Comparison of ENCODE assay signal across 13 cellular contexts in the genomic region with DNA sequence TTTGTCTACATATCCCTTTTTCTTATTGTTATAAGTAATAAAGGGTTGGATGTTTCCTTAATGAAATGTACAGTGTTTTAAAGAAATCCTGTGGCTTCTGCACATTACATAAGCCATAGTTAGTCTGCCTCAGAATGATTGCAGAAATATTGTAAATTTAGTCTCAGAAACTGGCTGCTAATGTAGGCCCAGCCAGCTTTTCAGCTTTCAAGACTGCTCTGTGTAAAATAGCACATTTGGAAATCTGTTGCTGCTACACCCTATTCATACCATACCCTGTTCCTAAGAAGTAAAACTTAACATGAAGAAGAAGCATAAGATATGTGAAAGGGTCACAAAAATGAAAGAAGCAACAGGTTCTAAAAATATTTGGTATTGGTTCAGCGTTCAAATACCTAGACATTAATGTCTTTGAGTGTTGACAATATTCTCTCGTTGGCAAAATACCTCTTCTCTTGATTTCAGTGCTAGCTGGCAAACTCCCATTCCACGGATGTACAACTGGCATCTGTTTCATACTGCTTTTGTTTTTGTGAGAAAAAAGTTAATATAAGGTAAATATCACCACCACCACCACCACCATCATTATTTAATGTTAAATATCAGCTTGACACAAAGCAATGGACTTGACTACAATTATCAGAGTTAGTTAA. TPM values are rescaled to one million over a fixed set of nuclear protein-coding genes. Genes with fewer than 3 reads are reported as not detected.
DNase-seq lines count a peak whose midpoint lies in the region; ATAC-seq and TF ChIP-seq lines count a peak whose summit lies in the region.
"Had no signal": no experiment of that assay in that cellular context is flagged by ENCODE, and none has a peak within 500 bp of the region (broad histone marks: within the 10 kb centered on the region; RNA-seq: fewer than 3 reads in every experiment).

No MANE protein-coding gene starts in this region.

- H3K27me3 ChIP-seq in OCI-LY3 (ENCODE audit: low read depth, low read length) (peaks cover 23% of the 10 kb centered on the region), lower lobe of right lung (ENCODE audit: low read depth) (no peaks in the 10 kb centered on the region), heart right ventricle (peaks cover 0 to 29% (median 0%) of the 10 kb centered on the region in 7 donors)

- H3K4me3 ChIP-seq in OCI-LY3 (ENCODE audit: low read length) (no peak overlapping the region), lower lobe of right lung (no peak overlapping the region), heart right ventricle (no peak overlapping the region)

- ATAC-seq in GM19468 (IDR thresholded peaks at IDR 0.05; ENCODE audit: extremely low read depth, unreplicated experiment) (peak; percentile 8), HG02973 (IDR thresholded peaks at IDR 0.05; ENCODE audit: unreplicated experiment) (peak; percentile 42), lower lobe of right lung (no peak), heart right ventricle (no peak)

- POLR2A ChIA-PET in HEK293T (lab: Yijun Ruan, JAX): interaction anchor here (1.2 kb wide), 1 partner anchor 21 kb away, joined by 4 read pairs; a partner anchor contains a TSS

- H3K27ac ChIP-seq in OCI-LY3 (ENCODE audit: low read length) (no peak overlapping the region), lower lobe of right lung (no peak overlapping the region), heart right ventricle (no peak overlapping the region)
- H3K27ac ChIP-seq: epithelial cell of prostate, neutrophil had no signal

- H3K4me1 ChIP-seq in OCI-LY3 (ENCODE audit: low read length) (peaks cover 18% of the 10 kb centered on the region), lower lobe of right lung (no peaks in the 10 kb centered on the region), heart right ventricle (peaks cover 0 to 9% (median 5%) of the 10 kb centered on the region in 9 donors)

- CTCF ChIA-PET in HEK293T (lab: Yijun Ruan, JAX): no interaction called here

- no peaks in the 10 kb centered on the region for H4K20me1 ChIP-seq in OCI-LY3 (ENCODE audit: insufficient read depth, low read length)

- WGBS in heart right ventricle, 2 donors: 47% methylated on average over 3 of the region's 3 CpGs

- peak overlapping the region; percentile 13 for H3K4me2 ChIP-seq in OCI-LY3 (ENCODE audit: low read length)

- H3K36me3 ChIP-seq in OCI-LY3 (replicated peaks; ENCODE audit: low read depth, low read length): no peaks in the 10 kb centered on the region
- H3K36me3 ChIP-seq in lower lobe of right lung: no peaks in the 10 kb centered on the region
- H3K36me3 ChIP-seq in heart right ventricle: no peaks in the 10 kb centered on the region
- H3K36me3 ChIP-seq: neutrophil had no signal

- H3K79me2 ChIP-seq in OCI-LY3 (ENCODE audit: low read length): no peaks in the 10 kb centered on the region

- no peaks in the 10 kb centered on the region for H3K9me3 ChIP-seq in OCI-LY3 (ENCODE audit: insufficient read depth, low read length)
- no peaks in the 10 kb centered on the region for H3K9me3 ChIP-seq in lower lobe of right lung
- no peaks in the 10 kb centered on the region for H3K9me3 ChIP-seq in heart right ventricle
- H3K9me3 ChIP-seq: neutrophil had no signal

- intact Hi-C loops in lower lobe of right lung (cut with DNase I): no loop called here
- intact Hi-C loops in heart right ventricle (cut with DNase I): no loop called here

- no peak overlapping the region for H2AFZ ChIP-seq in OCI-LY3 (ENCODE audit: low read depth, low read length)

- peak; percentile 21 for DNase-seq in Ammon's horn (ENCODE audit: low spot score)
- no peak for DNase-seq in OCI-M1 (lab: John Stamatoyannopoulos, UW)
- DNase-seq in lower lobe of right lung: no peak
- DNase-seq in HEK293T (ENCODE audit: extremely low spot score): no peak
- DNase-seq in heart right ventricle: no peak
- DNase-seq: ACHN; activated CD4-positive, alpha-beta T cell treated with anti-CD3 and anti-CD28 coated beads, Interleukin-2, amount 50 U/mL, for 48 hours; H7 had no signal

- H3K9ac ChIP-seq in OCI-LY3 (ENCODE audit: low read length): no peak overlapping the region

- TF ChIP-seq CTCF in OCI-LY3 (IDR thresholded peaks at IDR 0.05; ENCODE audit: low read depth, low read length) (no peak), lower lobe of right lung (IDR thresholded peaks at IDR 0.05) (no peak), heart right ventricle (IDR thresholded peaks at IDR 0.05) (no peak)

TF ChIP-seq in HEK293T, 16 proteins besides CTCF, POLR2A, EP300 and RAD21:
- no peak for TF ChIP-seq CTBP1 (IDR thresholded peaks at IDR 0.05; ENCODE audit: borderline replicate concordance)
- no peak for TF ChIP-seq LEF1 (IDR thresholded peaks at IDR 0.05; ENCODE audit: borderline replicate concordance)
- TF ChIP-seq, protein P1, sequence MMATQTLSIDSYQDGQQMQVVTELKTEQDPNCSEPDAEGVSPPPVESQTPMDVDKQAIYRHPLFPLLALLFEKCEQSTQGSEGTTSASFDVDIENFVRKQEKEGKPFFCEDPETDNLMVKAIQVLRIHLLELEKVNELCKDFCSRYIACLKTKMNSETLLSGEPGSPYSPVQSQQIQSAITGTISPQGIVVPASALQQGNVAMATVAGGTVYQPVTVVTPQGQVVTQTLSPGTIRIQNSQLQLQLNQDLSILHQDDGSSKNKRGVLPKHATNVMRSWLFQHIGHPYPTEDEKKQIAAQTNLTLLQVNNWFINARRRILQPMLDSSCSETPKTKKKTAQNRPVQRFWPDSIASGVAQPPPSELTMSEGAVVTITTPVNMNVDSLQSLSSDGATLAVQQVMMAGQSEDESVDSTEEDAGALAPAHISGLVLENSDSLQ (IDR thresholded peaks at IDR 0.05): no peak
- TF ChIP-seq ARNT (IDR thresholded peaks at IDR 0.05): no peak
- no peak for TF ChIP-seq NFRKB (IDR thresholded peaks at IDR 0.05)
- no peak for TF ChIP-seq L3MBTL2 (conservative IDR thresholded peaks at IDR 0.05)
- no peak for TF ChIP-seq FOXM1 (IDR thresholded peaks at IDR 0.05; ENCODE audit: borderline replicate concordance)
- no peak for TF ChIP-seq ZNF384 (IDR thresholded peaks at IDR 0.05)
- no peak for TF ChIP-seq SUZ12 (IDR thresholded peaks at IDR 0.05)
- TF ChIP-seq HDGF (IDR thresholded peaks at IDR 0.05; ENCODE audit: borderline replicate concordance): no peak
- no peak for TF ChIP-seq TARDBP (IDR thresholded peaks at IDR 0.05)
- no peak for TF ChIP-seq SP1 (IDR thresholded peaks at IDR 0.05)
- TF ChIP-seq BHLHE40 (IDR thresholded peaks at IDR 0.05; ENCODE audit: borderline replicate concordance): no peak
- no peak for TF ChIP-seq ELF4 (IDR thresholded peaks at IDR 0.05)
- TF ChIP-seq FOXA1 (IDR thresholded peaks at IDR 0.05): no peak
- no peak for TF ChIP-seq FOXK2 (IDR thresholded peaks at IDR 0.05)

RNA-seq across cellular contexts. Expression of a gene that starts 19.2 kb away (rescaled TPM):
- total RNA-seq in lower lobe of right lung (96.8 TPM), heart right ventricle (100 to 1,000 TPM; 118 to 153 (median 130) TPM)
- polyA plus RNA-seq in heart right ventricle: 10 to 100 TPM; 35.3 to 81.1 TPM

RNA-seq across cellular contexts. Expression of a gene that starts 21.1 kb away (rescaled TPM):
- total RNA-seq in lower lobe of right lung: 5.6 TPM
- total RNA-seq in heart right ventricle: 10 to 100 TPM in 7 of 10 donors, 1 to 10 TPM in 3; 5.6 to 14.1 (median 11.8) TPM
- 1 to 10 TPM in 1 of 2 donors, under 1 TPM in 1; 0.84 to 2.6 TPM for polyA plus RNA-seq in heart right ventricle

Comparison
In these comparisons a context has a peak if more than half of its experiments do, and no peak if none do; other contexts are left out.
1. ATAC-seq: peak in GM19468 (single experiment) and HG02973 (single experiment); none in lower lobe of right lung (0 of 2) and heart right ventricle (0 of 8).